In genomic region chr1:9406111-9406510, GRCh38 we compare ENCODE assay signal across 17 cellular contexts.
DNase-seq lines count a peak whose midpoint lies in the region; ATAC-seq, FAIRE-seq and TF ChIP-seq lines count a peak whose summit lies in the region.
"Had no signal": no experiment of that assay in that cellular context is flagged by ENCODE, and none has a peak within 500 bp of the region (broad histone marks: within the 10 kb centered on the region; RNA-seq: fewer than 3 reads in every experiment).

No MANE protein-coding gene starts in this region.

- peak overlapping the region in 1 of 8 donors; percentile 26 for H3K4me3 Mint-ChIP-seq in naive B cell
- H3K4me3 Mint-ChIP-seq: natural killer cell treated with Interleukin-12 subunit alpha and Interleukin-12 subunit beta and Interleukin-15 and Interleukin-18, amount 100 ng/mL, for 72 hours had no signal

- H3K27ac Mint-ChIP-seq in naive B cell = peak overlapping the region in 4 of 6 donors; percentile 2 to 58 (median 35)
- H3K27ac Mint-ChIP-seq: natural killer cell treated with Interleukin-12 subunit alpha and Interleukin-12 subunit beta and Interleukin-15 and Interleukin-18, amount 100 ng/mL, for 72 hours had no signal

- no peak for TF ChIP-seq CTCF in HEK293 (tag by site-specific recombination; IDR thresholded peaks at IDR 0.05)

- DNase-seq in DMS 273 treated with DMSO at 0.1 percent for 48 hours (lab: John Stamatoyannopoulos, UW) = peak; percentile 98
- DNase-seq in NCI-H82 treated with DMSO at 0.1 percent for 48 hours (lab: John Stamatoyannopoulos, UW; ENCODE audit: unreplicated experiment) = peak; percentile 61
- no peak for DNase-seq in naive B cell
- no peak for DNase-seq in H7
- no peak for DNase-seq in RCC 7860 (ENCODE audit: low spot score)
- DNase-seq: activated CD4-positive, alpha-beta T cell treated with anti-CD3 and anti-CD28 coated beads, Interleukin-2, amount 50 U/mL, for 1 hour; amniotic stem cell; GDM1; NCI-H226; stimulated activated CD4-positive, alpha-beta T cell treated with anti-CD3 and anti-CD28 coated beads, Interleukin-4, amount 100 ng/mL, for 24 hours had no signal

- no peak overlapping the region for H3K27ac ChIP-seq in HEK293 (ENCODE audit: extremely low read depth, low read depth, low read length)
- H3K27ac ChIP-seq: C4-2B, KMS-11 had no signal

- peaks cover 0 to 10% (median 0%) of the 10 kb centered on the region in 3 donors for H3K27me3 Mint-ChIP-seq in naive B cell

- H3K36me3 Mint-ChIP-seq in naive B cell = no peaks in the 10 kb centered on the region

- POLR2A ChIA-PET in HEK293 (lab: Yijun Ruan, JAX) = interaction anchor here (0.6 kb wide), 1 partner anchor 1390 kb away, joined by 3 read pairs; the partner anchor contains the start of gene CASZ1

- ATAC-seq in naive B cell (ENCODE audit: low read depth in 2 of 2) (peak; percentile 27 to 29), GM21529 (IDR thresholded peaks at IDR 0.05; ENCODE audit: unreplicated experiment) (no peak)
- ATAC-seq: natural killer cell treated with Interleukin-12 subunit alpha and Interleukin-12 subunit beta and Interleukin-15 and Interleukin-18, amount 100 ng/mL, for 72 hours; sciatic nerve had no signal

- peaks cover 17 to 29% (median 18%) of the 10 kb centered on the region in 3 donors for H3K4me1 Mint-ChIP-seq in naive B cell

- no peak for FAIRE-seq in RCC 7860 (lab: Jason Lieb, UNC)

- H3K9me3 Mint-ChIP-seq in naive B cell = peaks cover 0 to 4% (median 0%) of the 10 kb centered on the region in 7 donors

- H3K4me1 ChIP-seq in HEK293 (ENCODE audit: control insufficient read depth, insufficient read depth, low read length) = no peaks in the 10 kb centered on the region
- H3K4me1 ChIP-seq: HAP-1 had no signal

- no peaks in the 10 kb centered on the region for H3K27me3 ChIP-seq in H7 (ENCODE audit: control insufficient read depth, insufficient read depth, low read length)

- H3K4me3 ChIP-seq in HEK293 (ENCODE audit: low read depth, low read length) (no peak overlapping the region), H7 (ENCODE audit: insufficient read depth, low read depth, low read length) (no peak overlapping the region)
- H3K4me3 ChIP-seq: HAP-1 had no signal

- CTCF ChIA-PET in HEK293 (lab: Yijun Ruan, JAX) = interaction anchor here (1.6 kb wide), 1 partner anchor 50 kb away, joined by 4 read pairs; no protein-coding TSS in a partner anchor

- H3K36me3 ChIP-seq in HEK293 (ENCODE audit: control insufficient read depth in 2 of 2, insufficient read depth in 1 of 2, low read length in 2 of 2) (no peaks in the 10 kb centered on the region), H7 (replicated peaks; ENCODE audit: control insufficient read depth, insufficient read depth, low read length) (no peaks in the 10 kb centered on the region)
- H3K36me3 ChIP-seq: HAP-1 had no signal

- no peaks in the 10 kb centered on the region for H3K9me3 ChIP-seq in HEK293 (ENCODE audit: control insufficient read depth, insufficient read depth, low read depth, low read length)
- H3K9me3 ChIP-seq: HAP-1 had no signal

TF ChIP-seq in HEK293, 187 proteins besides CTCF, POLR2A, EP300 and RAD21:
- TF ChIP-seq ZNF10 (tag by site-specific recombination; IDR thresholded peaks at IDR 0.05) (peak; percentile 19; the same call in 1 of the 2 replicates), ZNF677 (tag by site-specific recombination; IDR thresholded peaks at IDR 0.05) (no peak)

Comparison
In these comparisons a context has a peak if more than half of its experiments do, and no peak if none do; other contexts are left out.
1. DNase-seq: peak in DMS 273 treated with DMSO at 0.1 percent for 48 hours (single experiment) and NCI-H82 treated with DMSO at 0.1 percent for 48 hours (single experiment); none in naive B cell (single experiment), H7 (single experiment) and RCC 7860 (single experiment).